Comparison of ENCODE assay signal across 8 cellular contexts in genomic region chr1:66242646-66243547, GRCh38.
DNase-seq lines count a peak whose midpoint lies in the region; ATAC-seq, FAIRE-seq and TF ChIP-seq lines count a peak whose summit lies in the region.

No MANE protein-coding gene starts in this region.

- H3K27me3 ChIP-seq in K562 (ENCODE audit: control insufficient read depth in 2 of 2, insufficient read depth in 2 of 2, low read length in 2 of 2) (peaks cover 0 to 2% of the 10 kb centered on the region in 2 experiments; a peak in 1 of 5 replicates), spleen (replicated peaks in 1 of 7) (peaks cover 0 to 6% (median 0%) of the 10 kb centered on the region in 7 donors)

- TF ChIP-seq EP300 in K562 (IDR thresholded peaks at IDR 0.05; ENCODE audit: low read length) = no peak

- BruUV-seq in K562 (replicated peaks; lab: Mats Ljungman, UMichigan) = no TSS peak

- H3K4me3 ChIP-seq in K562 (no peak overlapping the region), spleen (no peak overlapping the region)

- intact Hi-C loops in K562 (cut with micrococcal nuclease) (loop anchor here (1.0 to 10.0 kb wide), 3 partner anchors 284 to 1178 kb away; no protein-coding TSS in a partner anchor), spleen (cut with DNase I; ENCODE audit: low total_unique reads) (loop anchor here (5.0 kb wide), 1 partner anchor 286 kb away; no protein-coding TSS in a partner anchor)

- TF ChIP-seq POLR2A in K562 (conservative IDR thresholded peaks at IDR 0.05) (no peak), spleen (IDR thresholded peaks at IDR 0.05) (no peak)

- in situ Hi-C loops in K562 (cut with MboI) = loop anchor here (5.0 to 25.0 kb wide), 4 partner anchors 202 to 1181 kb away; no protein-coding TSS in a partner anchor

- peak; percentile 32 for ATAC-seq in GM18520 (IDR thresholded peaks at IDR 0.05; ENCODE audit: unreplicated experiment)
- peak; percentile 71 for ATAC-seq in HG03095 (IDR thresholded peaks at IDR 0.05; ENCODE audit: unreplicated experiment)
- peak; percentile 100 for ATAC-seq in K562

- TF ChIP-seq RAD21 in K562 (CRISPR knock-in tag; conservative IDR thresholded peaks at IDR 0.05 in 1 of 2, IDR thresholded peaks at IDR 0.05 in 1 of 2) = peak; percentile 93 to 98

- no peaks in the 10 kb centered on the region for H3K36me3 ChIP-seq in K562 (ENCODE audit: control insufficient read depth, insufficient read depth, low read length)
- H3K36me3 ChIP-seq in spleen = no peaks in the 10 kb centered on the region

- CTCF ChIA-PET in K562 (lab: Yijun Ruan, JAX; ENCODE audit: low intra/inter-chr PET ratio) = interaction anchor here (0.5 to 3.4 kb wide), 10 partner anchors 9 to 1974 kb away, joined by 3 to 58 read pairs (median 4); no protein-coding TSS in a partner anchor

- DNase-seq in NCI-H2107 treated with DMSO at 0.1 percent for 48 hours (lab: John Stamatoyannopoulos, UW; ENCODE audit: unreplicated experiment) (peak; percentile 63), K562 (ENCODE audit: extremely low read depth in 1 of 4, low spot score in 3 of 4) (peak; percentile 64 to 84 (median 70)), iPS DF 4.7 (ENCODE audit: extremely low read depth, low spot score) (peak; percentile 62), spleen (peak; percentile 91)

- no peak overlapping the region for H3K27ac ChIP-seq in K562 (ENCODE audit: extremely low read depth, low read depth, low read length)
- H3K27ac ChIP-seq in spleen = no peak overlapping the region

- H3K9ac ChIP-seq in K562 (ENCODE audit: insufficient read depth in 1 of 2, low read depth in 2 of 2, low read length in 2 of 2) = no peak overlapping the region

- FAIRE-seq in A204.1 (lab: Jason Lieb, UNC) (peak; percentile 93), TTC549 (lab: Jason Lieb, UNC) (peak; percentile 84), K562 (lab: Jason Lieb, UNC) (peak; percentile 95)

- peak; percentile 99 to 100 (median 100) for TF ChIP-seq CTCF in K562 (IDR thresholded peaks at IDR 0.05 in 2 of 3, conservative IDR thresholded peaks at IDR 0.05 in 1 of 3; ENCODE audit: insufficient read depth in 2 of 3, low read depth in 1 of 3, low read length in 3 of 3)
- peak; percentile 81 to 96 (median 94) for TF ChIP-seq CTCF in spleen (IDR thresholded peaks at IDR 0.05 in 8 of 11, conservative IDR thresholded peaks at IDR 0.05 in 3 of 11)

- H3K9me3 ChIP-seq in K562 (replicated peaks; ENCODE audit: control insufficient read depth, insufficient read depth, low read depth, low read length) (no peaks in the 10 kb centered on the region), spleen (no peaks in the 10 kb centered on the region)

- H3K4me1 ChIP-seq in K562 (replicated peaks in 1 of 2; ENCODE audit: control insufficient read depth in 2 of 2, insufficient read depth in 2 of 2, low read length in 2 of 2) (no peaks in the 10 kb centered on the region), spleen (peaks cover 0 to 25% (median 2%) of the 10 kb centered on the region in 6 donors)

- WGBS in K562 (ENCODE audit: insufficient coverage, low coverage, missing lambda C conversion rate) = 3% methylated on average over 5 of the region's 6 CpGs
- 39 to 45% (median 43%) methylated on average over 6 of the region's 6 CpGs for WGBS in spleen, 5 donors

- no peak overlapping the region for H2AFZ ChIP-seq in K562 (ENCODE audit: low read depth, low read length)

- H3K9me1 ChIP-seq in K562 (ENCODE audit: control insufficient read depth, insufficient read depth, low read length) = no peaks in the 10 kb centered on the region

- POLR2A ChIA-PET in K562 (lab: Yijun Ruan, JAX) = interaction anchor here (1.5 kb wide), 1 partner anchor 281 kb away, joined by 6 read pairs; no protein-coding TSS in a partner anchor

- no peaks in the 10 kb centered on the region for H4K20me1 ChIP-seq in K562 (replicated peaks; ENCODE audit: control insufficient read depth, insufficient read depth, low read length)

- H3K4me2 ChIP-seq in K562 (ENCODE audit: insufficient read depth, low read length) = no peak overlapping the region

- H3K79me2 ChIP-seq in K562 (ENCODE audit: control insufficient read depth, insufficient read depth, low read length) = no peaks in the 10 kb centered on the region

TF ChIP-seq in K562, 482 proteins besides CTCF, POLR2A, EP300 and RAD21 (continues in another document):
- TF ChIP-seq ZFP36 (IDR thresholded peaks at IDR 0.05; ENCODE audit: low read depth, low read length, partially characterized antibody) (peak; percentile 20), PHF20 (IDR thresholded peaks at IDR 0.05; ENCODE audit: partially characterized antibody) (no peak), CTCFL (IDR thresholded peaks at IDR 0.05; ENCODE audit: borderline replicate concordance, insufficient read depth, low read depth, low read length, poor library complexity, severe bottlenecking) (peak; percentile 41), SMC3 (conservative IDR thresholded peaks at IDR 0.05; ENCODE audit: insufficient read depth, low read depth, low read length) (peak; percentile 97), RB1 (IDR thresholded peaks at IDR 0.05; ENCODE audit: low read depth) (peak; percentile 88), E2F6 (IDR thresholded peaks at IDR 0.05; ENCODE audit: borderline replicate concordance in 1 of 2, extremely low read depth in 1 of 2, insufficient read depth in 1 of 2, insufficient read length in 1 of 2, low read depth in 1 of 2, low read length in 1 of 2, poor library complexity in 1 of 2, severe bottlenecking in 1 of 2) (peak in 1 of 2 experiments; percentile 38), CREB1 (IDR thresholded peaks at IDR 0.05) (no peak), CREB1 (CRISPR knock-in tag; IDR thresholded peaks at IDR 0.05) (0 out of 2 replicates have a peak, but pooled peaks have one; percentile 32), LEF1 (IDR thresholded peaks at IDR 0.05) (no peak), ZBTB33 (CRISPR knock-in tag; IDR thresholded peaks at IDR 0.05) (peak; percentile 27; the same call in 1 of the 2 replicates), WHSC1 (IDR thresholded peaks at IDR 0.05; ENCODE audit: low read length) (no peak), DEAF1 (CRISPR knock-in tag; IDR thresholded peaks at IDR 0.05) (peak; percentile 91), CC2D1A (IDR thresholded peaks at IDR 0.05) (0 out of 2 replicates have a peak, but pooled peaks have one; percentile 25), STAG1 (CRISPR knock-in tag; IDR thresholded peaks at IDR 0.05; ENCODE audit: borderline replicate concordance) (peak; percentile 96), SIN3B (IDR thresholded peaks at IDR 0.05; ENCODE audit: low read depth) (no peak), JUND (IDR thresholded peaks at IDR 0.05; ENCODE audit: borderline replicate concordance, low read depth, low read length) (peak; percentile 21; the same call in 1 of the 2 replicates), JUND (tag; IDR thresholded peaks at IDR 0.05; ENCODE audit: borderline replicate concordance, low read depth, low read length) (no peak), KLF16 (IDR thresholded peaks at IDR 0.05) (0 out of 2 replicates have a peak, but pooled peaks have one; percentile 38), CBFA2T3 (IDR thresholded peaks at IDR 0.05) (no peak)

Comparison
In these comparisons a context has a peak if more than half of its experiments do, and no peak if none do; other contexts are left out.
1. ATAC-seq: peak in every context shown above with its lines; median percentile 100 in K562; 71 in HG03095; 32 in GM18520.